ENCODE assay signal across 8 cellular contexts in genomic region chrX:103629295-103630170, GRCh38. TPM values are rescaled to one million over a fixed set of nuclear protein-coding genes. Genes with fewer than 3 reads are reported as not detected.
A peak's percentile ranks its signal among the peaks of the same experiment; 100 is the strongest.
DNase-seq lines count a peak whose midpoint lies in the region; ATAC-seq and TF ChIP-seq lines count a peak whose summit lies in the region.

No MANE protein-coding gene starts in this region.

- TF ChIP-seq EP300 in SK-N-SH (IDR thresholded peaks at IDR 0.05; ENCODE audit: borderline replicate concordance in 1 of 2, low read depth in 1 of 2, low read length in 1 of 2), result no peak

- no peaks in the 10 kb centered on the region for H4K20me1 ChIP-seq in SK-N-SH (ENCODE audit: insufficient read depth)
- no peaks in the 10 kb centered on the region for H4K20me1 ChIP-seq in mammary epithelial cell (ENCODE audit: insufficient read depth, low read length)

- dilution Hi-C loops in mammary epithelial cell (cut with HindIII; ENCODE audit: low sequenced_read_pairs), result no loop called here

- no TSS peak for BruUV-seq in mammary epithelial cell (replicated peaks; lab: Mats Ljungman, UMichigan)

- peaks cover 13% of the 10 kb centered on the region for H3K4me1 Mint-ChIP-seq in CD8-positive, alpha-beta T cell (ENCODE audit: low read depth)

- peaks cover 3% of the 10 kb centered on the region for H3K4me1 ChIP-seq in CD8-positive, alpha-beta T cell (ENCODE audit: insufficient read depth, low read length)
- H3K4me1 ChIP-seq in SK-N-SH (ENCODE audit: control insufficient read depth in 1 of 2, insufficient read depth in 2 of 2, low read depth in 1 of 2, low read length in 1 of 2) (peaks cover 3 to 4% of the 10 kb centered on the region in 2 experiments; a peak in 3 of 4 replicates), mammary epithelial cell (ENCODE audit: insufficient read depth, low read length) (peaks cover 16% of the 10 kb centered on the region), gastrocnemius medialis (peaks cover 5 to 10% of the 10 kb centered on the region in 2 donors)

- H3K27ac ChIP-seq in CD8-positive, alpha-beta T cell (ENCODE audit: low read depth, low read length), result peak overlapping the region; percentile 66
- H3K27ac ChIP-seq in SK-N-SH (ENCODE audit: low read depth in 2 of 2, low read length in 1 of 2) (peak overlapping the region; percentile 86 to 92), mammary epithelial cell (ENCODE audit: insufficient read depth, low read depth, low read length) (peak overlapping the region; percentile 52), gastrocnemius medialis (peak overlapping the region; percentile 79 to 95 (median 92))

- H3K4me3 ChIP-seq in CD8-positive, alpha-beta T cell (ENCODE audit: low read depth, low read length), result peak overlapping the region; percentile 78
- H3K4me3 ChIP-seq in SK-N-SH (ENCODE audit: low read depth in 2 of 2, low read length in 1 of 2) (peak overlapping the region; percentile 62 to 67), mammary epithelial cell (replicated peaks in 1 of 3; ENCODE audit: insufficient read depth in 1 of 3, low read depth in 2 of 3, low read length in 3 of 3) (peak overlapping the region; percentile 43 to 71 (median 46)), gastrocnemius medialis (peak overlapping the region; percentile 60 to 74 (median 71))

- no peaks in the 10 kb centered on the region for H3K9me3 Mint-ChIP-seq in CD8-positive, alpha-beta T cell

- TF ChIP-seq POLR2A in gastrocnemius medialis (IDR thresholded peaks at IDR 0.05), result peak in 1 of 2 donors; percentile 23

- POLR2A ChIA-PET in CD8-positive, alpha-beta T cell (lab: Charles Lee), result no interaction called here
- POLR2A ChIA-PET in SK-N-SH (lab: Yijun Ruan, JAX), result interaction anchor here (0.5 to 1.9 kb wide), 4 partner anchors 9 to 57 kb away, joined by 3 to 7 read pairs (median 5); partner anchors contain the start of gene MORF4L2

- peak; percentile 47 for TF ChIP-seq RAD21 in SK-N-SH (IDR thresholded peaks at IDR 0.05; ENCODE audit: low read length)

- H3K36me3 Mint-ChIP-seq in CD8-positive, alpha-beta T cell, result peaks cover 7% of the 10 kb centered on the region

- in situ Hi-C loops in mammary epithelial cell (cut with MboI; ENCODE audit: low sequenced_read_pairs in 2 of 2) (loop anchor here in 1 of 2 donors (10.0 kb wide), 1 partner anchor 55 kb away; the partner anchor contains the start of gene MORF4L2), gastrocnemius medialis (cut with MboI; ENCODE audit: low sequenced_read_pairs in 4 of 4) (no loop called here)

- peaks cover 14% of the 10 kb centered on the region for H3F3A ChIP-seq in SK-N-SH (replicated peaks; ENCODE audit: insufficient read depth)

- CTCF ChIA-PET in CD8-positive, alpha-beta T cell (lab: Charles Lee), result no interaction called here
- CTCF ChIA-PET in SK-N-SH (lab: Yijun Ruan, JAX) (interaction anchor here (0.5 to 1.9 kb wide), 27 partner anchors 9 to 273 kb away, joined by 3 to 13 read pairs (median 3); partner anchors contain the start of genes MORF4L2, TCEAL3 and TCEAL9), mammary epithelial cell (lab: Charles Lee; ENCODE audit: low non-redundant PET) (interaction anchor here (0.6 to 0.7 kb wide), 2 partner anchors 41 to 145 kb away, joined by 3 to 4 read pairs; no protein-coding TSS in a partner anchor)

- TF ChIP-seq CTCF in CD8-positive, alpha-beta T cell (IDR thresholded peaks at IDR 0.05), result no peak
- TF ChIP-seq CTCF in LNCAP (IDR thresholded peaks at IDR 0.05) (peak; percentile 55; the same call in 1 of the 2 replicates), SK-N-SH (IDR thresholded peaks at IDR 0.05) (peak; percentile 65), mammary epithelial cell (conservative IDR thresholded peaks at IDR 0.05 in 1 of 2, IDR thresholded peaks at IDR 0.05 in 1 of 2; ENCODE audit: extremely low read depth in 1 of 2, insufficient read depth in 1 of 2, low read depth in 1 of 2, low read length in 2 of 2) (peak; percentile 14 to 56), gastrocnemius medialis (IDR thresholded peaks at IDR 0.05 in 4 of 5, conservative IDR thresholded peaks at IDR 0.05 in 1 of 5) (peak in 3 of 5 experiments; percentile 19 to 47 (median 27))

- H3K27me3 ChIP-seq in CD8-positive, alpha-beta T cell (ENCODE audit: insufficient read depth, low read length), result no peaks in the 10 kb centered on the region
- H3K27me3 ChIP-seq in SK-N-SH (ENCODE audit: insufficient read depth) (no peaks in the 10 kb centered on the region; the same call in 1 of the 2 replicates), mammary epithelial cell (ENCODE audit: insufficient read depth, low read length) (no peaks in the 10 kb centered on the region), gastrocnemius medialis (no peaks in the 10 kb centered on the region)

- no peaks in the 10 kb centered on the region for H3K9me3 ChIP-seq in CD8-positive, alpha-beta T cell (ENCODE audit: low read length)
- no peaks in the 10 kb centered on the region for H3K9me3 ChIP-seq in SK-N-SH
- H3K9me3 ChIP-seq in mammary epithelial cell (replicated peaks; ENCODE audit: insufficient read depth, low read length), result no peaks in the 10 kb centered on the region
- no peaks in the 10 kb centered on the region for H3K9me3 ChIP-seq in gastrocnemius medialis

- WGBS in SK-N-SH (ENCODE audit: low lambda C conversion rate), result 6% methylated on average over 40 of the region's 50 CpGs
- WGBS in mammary epithelial cell (ENCODE audit: low coverage, missing lambda C conversion rate), result 34% methylated on average over 10 of the region's 50 CpGs

- intact Hi-C loops in CD8-positive, alpha-beta T cell (cut with DNase I, micrococcal nuclease), result loop anchor here in 1 of 2 experiments (2.0 kb wide), 1 partner anchor 57 kb away; the partner anchor contains the start of gene MORF4L2
- intact Hi-C loops in mammary epithelial cell (cut with micrococcal nuclease), result loop anchor here (1.0 to 5.0 kb wide), 3 partner anchors 38 to 96 kb away; partner anchors contain the start of gene MORF4L2
- intact Hi-C loops in gastrocnemius medialis (cut with DNase I; ENCODE audit: low total_unique reads), result loop anchor here (2.0 to 5.0 kb wide), 3 partner anchors 45 to 528 kb away; partner anchors contain the start of genes MORF4L2, SLC25A53 and TCEAL4

- peak; percentile 49 for ATAC-seq in CD8-positive, alpha-beta T cell
- ATAC-seq in GM21526 (IDR thresholded peaks at IDR 0.05; ENCODE audit: low FRiP score, unreplicated experiment) (peak; percentile 42), gastrocnemius medialis (peak; percentile 80 to 83)

- peak overlapping the region; percentile 79 for H3K9ac ChIP-seq in SK-N-SH
- H3K9ac ChIP-seq in mammary epithelial cell (ENCODE audit: insufficient read depth, low read length), result peak overlapping the region; percentile 62

- H3K4me2 ChIP-seq in SK-N-SH, result peak overlapping the region; percentile 82
- H3K4me2 ChIP-seq in mammary epithelial cell (ENCODE audit: insufficient read depth, low read depth, low read length), result peak overlapping the region; percentile 83

- H3K9me2 ChIP-seq in SK-N-SH, result no peaks in the 10 kb centered on the region

- H3K4me3 Mint-ChIP-seq in CD8-positive, alpha-beta T cell, result peak overlapping the region; percentile 91

- no peaks in the 10 kb centered on the region for H3K27me3 Mint-ChIP-seq in CD8-positive, alpha-beta T cell (ENCODE audit: low read depth)

- H2AFZ ChIP-seq in SK-N-SH (ENCODE audit: low read depth), result peak overlapping the region; percentile 60
- H2AFZ ChIP-seq in mammary epithelial cell (ENCODE audit: low read depth, low read length), result peak overlapping the region; percentile 80

- H3K27ac Mint-ChIP-seq in CD8-positive, alpha-beta T cell, result peak overlapping the region; percentile 95

- peaks cover 6% of the 10 kb centered on the region; the same call in 1 of the 2 replicates for H3K79me2 ChIP-seq in SK-N-SH (ENCODE audit: insufficient read depth)
- no peaks in the 10 kb centered on the region for H3K79me2 ChIP-seq in mammary epithelial cell (ENCODE audit: insufficient read depth, low read length)

- peak in 4 of 7 experiments; percentile 1 to 34 (median 18) for DNase-seq in CD8-positive, alpha-beta T cell
- DNase-seq in SK-N-SH (peak; percentile 70), mammary epithelial cell (peak; percentile 46), iPS-NIHi7 (ENCODE audit: extremely low spot score) (peak; percentile 79), gastrocnemius medialis (peak; percentile 19 to 44), cortex of kidney (lab: John Stamatoyannopoulos, UW) (no peak)

- H3K36me3 ChIP-seq in CD8-positive, alpha-beta T cell (ENCODE audit: insufficient read depth, low read length), result no peaks in the 10 kb centered on the region
- H3K36me3 ChIP-seq in SK-N-SH (replicated peaks in 1 of 2; ENCODE audit: control insufficient read depth in 1 of 2, insufficient read depth in 2 of 2, low read length in 1 of 2) (no peaks in the 10 kb centered on the region), mammary epithelial cell (ENCODE audit: insufficient read depth, low read length) (no peaks in the 10 kb centered on the region), gastrocnemius medialis (no peaks in the 10 kb centered on the region)

RNA-seq across cellular contexts. Expression of gene TCEAL1, which starts 0.8 kb away (rescaled TPM):
- 1 to 10 TPM; 3.4 to 4.2 TPM for total RNA-seq in CD8-positive, alpha-beta T cell
- 22.1 and 27.9 TPM in 2 replicates for polyA plus RNA-seq in SK-N-SH (2012; rRNA removed)
- polyA plus RNA-seq in SK-N-SH (2012; cell fraction: cytosol; rRNA removed), result 29.4 and 33.1 TPM in 2 replicates
- 34.1 and 41.4 TPM in 2 replicates for polyA plus RNA-seq in SK-N-SH (2012; cell fraction: nucleus; rRNA removed)
- 10 to 100 TPM; 13.5 to 32.8 TPM for total RNA-seq in mammary epithelial cell
- 15.6 TPM for polyA plus RNA-seq in mammary epithelial cell
- polyA minus RNA-seq in mammary epithelial cell, result not detected
- total RNA-seq in gastrocnemius medialis, result 10 to 100 TPM; 35.7 to 54.6 (median 46.5) TPM

RNA-seq across cellular contexts. Expression of gene TCEAL3, which starts 21.8 kb away (rescaled TPM):
- total RNA-seq in CD8-positive, alpha-beta T cell, result 1 to 10 TPM; 7.3 to 7.6 TPM
- polyA plus RNA-seq in SK-N-SH (2012; rRNA removed) (20.6 and 26.7 TPM in 2 replicates), mammary epithelial cell (22.2 TPM)
- 34.8 and 52.4 TPM in 2 replicates for polyA plus RNA-seq in SK-N-SH (2012; cell fraction: cytosol; rRNA removed)
- polyA plus RNA-seq in SK-N-SH (2012; cell fraction: nucleus; rRNA removed), result 6.4 TPM in 2 replicates
- total RNA-seq in mammary epithelial cell (10 to 100 TPM in 1 of 2 donors, 1 to 10 TPM in 1; 9.3 to 41.2 TPM), gastrocnemius medialis (1 to 10 TPM; 5.0 to 9.2 (median 7.1) TPM)
- 28.1 TPM for polyA minus RNA-seq in mammary epithelial cell

RNA-seq across cellular contexts. Expression of gene TCEAL4, which starts 44.2 kb away (rescaled TPM):
- 10 to 100 TPM; 10.5 to 10.7 TPM for total RNA-seq in CD8-positive, alpha-beta T cell
- polyA plus RNA-seq in SK-N-SH (2012; rRNA removed) (39.1 and 40.9 TPM in 2 replicates), mammary epithelial cell (35.8 TPM)
- polyA plus RNA-seq in SK-N-SH (2012; cell fraction: cytosol; rRNA removed), result 51.1 and 77.7 TPM in 2 replicates
- polyA plus RNA-seq in SK-N-SH (2012; cell fraction: nucleus; rRNA removed), result 33.1 and 36.4 TPM in 2 replicates
- total RNA-seq in mammary epithelial cell (10 to 100 TPM; 33.3 to 98.1 TPM), gastrocnemius medialis (10 to 100 TPM; 21.1 to 30.5 (median 28.2) TPM)
- 20.3 TPM for polyA minus RNA-seq in mammary epithelial cell

RNA-seq across cellular contexts. Expression of gene MORF4L2, which starts 57.0 kb away (rescaled TPM):
- total RNA-seq in CD8-positive, alpha-beta T cell, result 100 to 1,000 TPM; 203 to 204 TPM
- polyA plus RNA-seq in SK-N-SH (2012; rRNA removed) (221 and 363 TPM in 2 replicates), mammary epithelial cell (670 TPM)
- polyA plus RNA-seq in SK-N-SH (2012; cell fraction: cytosol; rRNA removed), result 371 and 379 TPM in 2 replicates
- 134 and 267 TPM in 2 replicates for polyA plus RNA-seq in SK-N-SH (2012; cell fraction: nucleus; rRNA removed)
- total RNA-seq in mammary epithelial cell (100 to 1,000 TPM; 465 to 771 TPM), gastrocnemius medialis (100 to 1,000 TPM; 190 to 317 (median 213) TPM)
- 180 TPM for polyA minus RNA-seq in mammary epithelial cell
